In the genomic region with DNA sequence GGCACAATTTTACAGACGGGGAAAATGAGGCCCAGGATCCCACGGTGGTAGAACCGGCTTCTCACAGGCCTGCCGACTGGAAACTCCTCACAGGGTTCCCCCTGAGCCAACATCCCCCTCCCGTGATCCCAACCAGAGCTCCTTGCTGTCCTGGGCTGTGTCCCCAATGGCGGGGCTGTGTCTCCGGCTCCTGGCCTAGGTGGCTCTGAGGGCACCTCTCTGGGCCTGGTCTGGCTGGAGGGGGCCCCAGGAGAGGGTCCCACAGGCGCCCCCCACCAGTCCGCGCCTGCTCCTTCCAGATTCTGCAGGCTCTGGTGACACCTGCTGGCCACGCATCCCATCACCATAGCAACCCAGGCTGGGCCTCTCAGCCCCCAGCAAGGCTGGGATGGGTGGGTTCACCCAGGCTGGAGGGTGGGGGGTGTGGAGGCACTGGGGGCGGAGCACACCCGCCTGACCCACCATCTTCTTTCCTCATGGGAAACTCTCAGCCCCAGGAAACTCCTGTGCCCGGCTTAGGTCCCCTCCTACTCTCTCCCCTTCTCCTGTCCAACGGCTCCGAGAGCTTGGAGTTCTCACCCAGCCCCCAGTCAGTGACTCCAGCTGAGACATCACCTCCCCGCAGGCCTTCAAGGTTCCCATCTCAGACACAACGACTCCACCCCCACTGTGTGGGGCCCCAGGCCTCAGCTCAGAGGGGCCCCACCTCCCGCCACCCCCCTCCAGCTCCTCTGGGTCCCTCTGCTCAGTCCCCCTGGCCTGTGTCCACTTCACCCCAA, we compare ENCODE assay signal across 8 cellular contexts. TPM values are rescaled to one million over a fixed set of nuclear protein-coding genes. Genes with fewer than 3 reads are reported as not detected.
DNase-seq lines count a peak whose midpoint lies in the region; FAIRE-seq and TF ChIP-seq lines count a peak whose summit lies in the region.

No MANE protein-coding gene starts in this region.

- H3K9me3 Mint-ChIP-seq in activated T-cell treated with anti-CD3 and anti-CD28 coated beads, Interleukin-2, amount 50 U/mL, for 24 hours = no peaks in the 10 kb centered on the region

- TF ChIP-seq CTCF in GM06990 (IDR thresholded peaks at IDR 0.05; ENCODE audit: insufficient read depth, low read length, poor library complexity, severe bottlenecking) (peak; percentile 68), fibroblast of villous mesenchyme (IDR thresholded peaks at IDR 0.05; ENCODE audit: insufficient read depth, low read depth, low read length) (peak; percentile 57)

- no peak overlapping the region for H3K27ac Mint-ChIP-seq in activated T-cell treated with anti-CD3 and anti-CD28 coated beads, Interleukin-2, amount 50 U/mL, for 24 hours

- no peak overlapping the region for H3K4me3 Mint-ChIP-seq in activated T-cell treated with anti-CD3 and anti-CD28 coated beads, Interleukin-2, amount 50 U/mL, for 24 hours

- H3K4me1 Mint-ChIP-seq in activated T-cell treated with anti-CD3 and anti-CD28 coated beads, Interleukin-2, amount 50 U/mL, for 24 hours (ENCODE audit: low read depth) = peaks cover 2% of the 10 kb centered on the region

- H3K27me3 ChIP-seq in GM06990 (replicated peaks; ENCODE audit: control insufficient read depth, insufficient read depth, low read length) = no peaks in the 10 kb centered on the region

- H3K4me3 ChIP-seq in GM06990 (replicated peaks; ENCODE audit: low read depth, low read length) = no peak overlapping the region
- H3K4me3 ChIP-seq in fibroblast of villous mesenchyme (ENCODE audit: low read depth, low read length) = no peak overlapping the region

- H3K36me3 Mint-ChIP-seq in activated T-cell treated with anti-CD3 and anti-CD28 coated beads, Interleukin-2, amount 50 U/mL, for 24 hours (ENCODE audit: low read depth) = no peaks in the 10 kb centered on the region

- no peaks in the 10 kb centered on the region for H3K27me3 Mint-ChIP-seq in activated T-cell treated with anti-CD3 and anti-CD28 coated beads, Interleukin-2, amount 50 U/mL, for 24 hours

- DNase-seq in GM06990 (ENCODE audit: extremely low read depth, insufficient read length) (no peak), NCI-H1694 (lab: John Stamatoyannopoulos, UW) (peak; percentile 62), fibroblast of villous mesenchyme (ENCODE audit: low read depth) (peak; percentile 48), nucleus accumbens (lab: John Stamatoyannopoulos, UW) (peak in 42 of 56 donors; percentile 13 to 73 (median 39)), foreskin melanocyte (no peak), DMS79 (lab: John Stamatoyannopoulos, UW) (no peak), GM19239 (ENCODE audit: insufficient read length, low spot score) (no peak)
- DNase-seq in activated T-cell treated with anti-CD3 and anti-CD28 coated beads, Interleukin-2, amount 50 U/mL, for 24 hours = peak; percentile 57

- H3K36me3 ChIP-seq in GM06990 (ENCODE audit: control insufficient read depth, insufficient read depth, low read length) = no peaks in the 10 kb centered on the region

- FAIRE-seq in GM19239 (lab: Jason Lieb, UNC) = no peak

RNA-seq across cellular contexts. Expression of a gene that starts 27.1 kb away (rescaled TPM):
- total RNA-seq in fibroblast of villous mesenchyme = 54.4 and 78.0 TPM in 2 replicates

Comparison
In these comparisons a context has a peak if more than half of its experiments do, and no peak if none do; other contexts are left out.
1. DNase-seq: peak in NCI-H1694 (single experiment), activated T-cell treated with anti-CD3 and anti-CD28 coated beads, Interleukin-2, amount 50 U/mL, for 24 hours (single experiment), fibroblast of villous mesenchyme (single experiment) and nucleus accumbens (42 of 56); none in GM06990 (single experiment), foreskin melanocyte (single experiment), DMS79 (single experiment) and GM19239 (single experiment).